In genomic region chr11:116719102-116719501, GRCh38 we compare ENCODE assay signal across 24 cellular contexts.
"Had no signal": no experiment of that assay in that cellular context is flagged by ENCODE, and none has a peak within 500 bp of the region (broad histone marks: within the 10 kb centered on the region; RNA-seq: fewer than 3 reads in every experiment).

No MANE protein-coding gene starts in this region.

- H3K36me3 ChIP-seq: right lobe of liver, spleen, tibial nerve, upper lobe of right lung, vagina had no signal

- ATAC-seq: foreskin keratinocyte; left colon; psoas muscle; right lobe of liver; stimulated activated naive B cell treated with anti-CD40 and anti-IgM and Interleukin-4, amounts not matched to agents 10 μg/mL and 1 μg/mL and 100 μg/mL, for 72 hours; stimulated activated naive CD8-positive, alpha-beta T cell treated with anti-CD3 and anti-CD28 coated beads, Interleukin-15, amount 100 ng/mL, for 72 hours; upper lobe of right lung had no signal

- H3K4me1 ChIP-seq: foreskin keratinocyte, parathyroid adenoma, psoas muscle, right lobe of liver, spleen, testis, tibial nerve, upper lobe of right lung, vagina had no signal

- H2AFZ ChIP-seq: parathyroid adenoma had no signal

- H3K27me3 ChIP-seq: right lobe of liver, spleen, testis, tibial nerve, upper lobe of right lung, vagina had no signal

- H3K4me3 ChIP-seq: psoas muscle, right lobe of liver, spleen, testis, tibial nerve, upper lobe of right lung, vagina had no signal

- H3K27ac ChIP-seq: foreskin keratinocyte, parathyroid adenoma, psoas muscle, right lobe of liver, spleen, testis, tibial nerve, upper lobe of right lung, vagina had no signal

- H3K79me2 ChIP-seq: parathyroid adenoma had no signal

- FAIRE-seq: endothelial cell of umbilical vein had no signal

- H3K9ac ChIP-seq: parathyroid adenoma had no signal

- DNase-seq: dermis blood vessel endothelial cell; erythroblast; foreskin keratinocyte; head of caudate nucleus; hippocampal formation; left colon; mesendoderm; naive B cell; occipital lobe; psoas muscle; retina; spleen; stimulated activated CD4-positive, alpha-beta T cell treated with anti-CD3 and anti-CD28 coated beads, Interleukin-15, amount 100 ng/mL, for 24 hours; stimulated activated CD4-positive, alpha-beta T cell treated with anti-CD3 and anti-CD28 coated beads, Interleukin-1b, Interleukin-23, amount 100 ng/mL, for 48 hours; stimulated activated CD4-positive, alpha-beta T cell treated with anti-CD3 and anti-CD28 coated beads, Interleukin-4, amount 100 ng/mL, for 4 hours; stimulated activated naive B cell treated with anti-CD40 and anti-IgM and Interleukin-4, amounts not matched to agents 10 μg/mL and 1 μg/mL and 100 μg/mL, for 72 hours; stimulated activated naive CD8-positive, alpha-beta T cell treated with anti-CD3 and anti-CD28 coated beads, Interleukin-15, amount 100 ng/mL, for 72 hours; testis; upper lobe of right lung had no signal

- H3K9me3 ChIP-seq: psoas muscle, right lobe of liver, spleen, testis, tibial nerve, upper lobe of right lung, vagina had no signal
